ENCODE assay signal across 1 cellular context in the genomic region with DNA sequence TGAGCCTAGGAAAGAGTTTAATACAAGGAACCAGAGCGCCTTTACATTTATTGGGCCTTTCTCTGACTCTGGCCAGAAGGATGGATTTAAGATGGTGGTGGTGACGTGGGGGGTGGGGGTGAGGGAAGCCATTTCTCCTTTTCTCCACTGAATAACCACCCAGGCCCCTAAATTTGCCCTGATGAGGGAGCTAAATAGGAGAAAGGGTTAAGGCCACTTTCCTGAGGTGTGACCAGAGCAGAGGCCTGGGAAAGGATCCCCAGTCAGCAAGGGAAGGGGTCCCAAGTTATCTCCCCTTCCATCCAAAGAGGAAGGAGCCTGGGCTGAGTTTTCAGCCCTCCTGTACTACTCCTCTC.
TF ChIP-seq lines count a peak whose summit lies in the region.

No MANE protein-coding gene starts in this region.

TF ChIP-seq in K562, 482 proteins besides CTCF, POLR2A, EP300 and RAD21 (continues in another document):
- TF ChIP-seq, protein P1, sequence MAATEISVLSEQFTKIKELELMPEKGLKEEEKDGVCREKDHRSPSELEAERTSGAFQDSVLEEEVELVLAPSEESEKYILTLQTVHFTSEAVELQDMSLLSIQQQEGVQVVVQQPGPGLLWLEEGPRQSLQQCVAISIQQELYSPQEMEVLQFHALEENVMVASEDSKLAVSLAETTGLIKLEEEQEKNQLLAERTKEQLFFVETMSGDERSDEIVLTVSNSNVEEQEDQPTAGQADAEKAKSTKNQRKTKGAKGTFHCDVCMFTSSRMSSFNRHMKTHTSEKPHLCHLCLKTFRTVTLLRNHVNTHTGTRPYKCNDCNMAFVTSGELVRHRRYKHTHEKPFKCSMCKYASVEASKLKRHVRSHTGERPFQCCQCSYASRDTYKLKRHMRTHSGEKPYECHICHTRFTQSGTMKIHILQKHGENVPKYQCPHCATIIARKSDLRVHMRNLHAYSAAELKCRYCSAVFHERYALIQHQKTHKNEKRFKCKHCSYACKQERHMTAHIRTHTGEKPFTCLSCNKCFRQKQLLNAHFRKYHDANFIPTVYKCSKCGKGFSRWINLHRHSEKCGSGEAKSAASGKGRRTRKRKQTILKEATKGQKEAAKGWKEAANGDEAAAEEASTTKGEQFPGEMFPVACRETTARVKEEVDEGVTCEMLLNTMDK (IDR thresholded peaks at IDR 0.05; ENCODE audit: borderline replicate concordance, insufficient read depth, low read depth, low read length, poor library complexity, severe bottlenecking), result no peak
- TF ChIP-seq SP1 (CRISPR knock-in tag; IDR thresholded peaks at IDR 0.05) (no peak), PHF20 (IDR thresholded peaks at IDR 0.05; ENCODE audit: partially characterized antibody) (no peak), TEAD1 (CRISPR knock-in tag; IDR thresholded peaks at IDR 0.05) (0 out of 4 replicates have a peak, but pooled peaks of 1 of the 2 experiments have one; percentile 23), XRCC4 (IDR thresholded peaks at IDR 0.05; ENCODE audit: extremely low read depth, insufficient read depth, insufficient read length) (no peak), NFRKB (IDR thresholded peaks at IDR 0.05; ENCODE audit: low read depth) (0 out of 2 replicates have a peak, but pooled peaks have one; percentile 18), MCM7 (IDR thresholded peaks at IDR 0.05) (no peak), TRIM24 (IDR thresholded peaks at IDR 0.05) (no peak), CHD1 (IDR thresholded peaks at IDR 0.05; ENCODE audit: low read length) (peak; percentile 54), DDX20 (tag; IDR thresholded peaks at IDR 0.05; ENCODE audit: low read depth) (no peak), MTA1 (IDR thresholded peaks at IDR 0.05; ENCODE audit: borderline replicate concordance) (no peak), ZEB2 (IDR thresholded peaks at IDR 0.05) (no peak), ZFX (CRISPR knock-in tag; IDR thresholded peaks at IDR 0.05) (0 out of 2 replicates have a peak, but pooled peaks have one; percentile 10), NFATC3 (IDR thresholded peaks at IDR 0.05) (no peak), TAF7 (tag; IDR thresholded peaks at IDR 0.05) (no peak), CBFA2T2 (conservative IDR thresholded peaks at IDR 0.05) (no peak), TEAD4 (IDR thresholded peaks at IDR 0.05; ENCODE audit: low read length) (no peak), TEAD4 (CRISPR knock-in tag; IDR thresholded peaks at IDR 0.05; ENCODE audit: borderline replicate concordance) (no peak), TFAM (CRISPR knock-in tag; conservative IDR thresholded peaks at IDR 0.05) (no peak), ZNF445 (CRISPR knock-in tag; IDR thresholded peaks at IDR 0.05; ENCODE audit: low read depth) (0 out of 2 replicates have a peak, but pooled peaks have one; percentile 13), ZNF197 (CRISPR knock-in tag; IDR thresholded peaks at IDR 0.05; ENCODE audit: low read depth) (0 out of 2 replicates have a peak, but pooled peaks have one; percentile 64), CSDE1 (IDR thresholded peaks at IDR 0.05) (no peak), RBM39 (optimal IDR thresholded peaks at IDR 0.05; ENCODE audit: low read depth, low read length) (no peak), NBN (IDR thresholded peaks at IDR 0.05; ENCODE audit: low read depth) (no peak), SMARCE1 (IDR thresholded peaks at IDR 0.05) (no peak), HSF4 (CRISPR knock-in tag; IDR thresholded peaks at IDR 0.05; ENCODE audit: borderline replicate concordance) (no peak), HNRNPLL (IDR thresholded peaks at IDR 0.05; ENCODE audit: low read depth, low read length, poor library complexity, severe bottlenecking) (no peak), RHOXF2B (CRISPR knock-in tag; conservative IDR thresholded peaks at IDR 0.05) (no peak), ZNF436 (CRISPR knock-in tag; IDR thresholded peaks at IDR 0.05) (no peak), ZBED1 (IDR thresholded peaks at IDR 0.05) (no peak), ZNF253 (CRISPR knock-in tag; conservative IDR thresholded peaks at IDR 0.05) (no peak)
- TF ChIP-seq, protein P2, sequence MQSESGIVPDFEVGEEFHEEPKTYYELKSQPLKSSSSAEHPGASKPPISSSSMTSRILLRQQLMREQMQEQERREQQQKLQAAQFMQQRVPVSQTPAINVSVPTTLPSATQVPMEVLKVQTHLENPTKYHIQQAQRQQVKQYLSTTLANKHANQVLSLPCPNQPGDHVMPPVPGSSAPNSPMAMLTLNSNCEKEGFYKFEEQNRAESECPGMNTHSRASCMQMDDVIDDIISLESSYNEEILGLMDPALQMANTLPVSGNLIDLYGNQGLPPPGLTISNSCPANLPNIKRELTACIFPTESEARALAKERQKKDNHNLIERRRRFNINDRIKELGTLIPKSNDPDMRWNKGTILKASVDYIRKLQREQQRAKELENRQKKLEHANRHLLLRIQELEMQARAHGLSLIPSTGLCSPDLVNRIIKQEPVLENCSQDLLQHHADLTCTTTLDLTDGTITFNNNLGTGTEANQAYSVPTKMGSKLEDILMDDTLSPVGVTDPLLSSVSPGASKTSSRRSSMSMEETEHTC (IDR thresholded peaks at IDR 0.05), result no peak
- TF ChIP-seq, protein P3, sequence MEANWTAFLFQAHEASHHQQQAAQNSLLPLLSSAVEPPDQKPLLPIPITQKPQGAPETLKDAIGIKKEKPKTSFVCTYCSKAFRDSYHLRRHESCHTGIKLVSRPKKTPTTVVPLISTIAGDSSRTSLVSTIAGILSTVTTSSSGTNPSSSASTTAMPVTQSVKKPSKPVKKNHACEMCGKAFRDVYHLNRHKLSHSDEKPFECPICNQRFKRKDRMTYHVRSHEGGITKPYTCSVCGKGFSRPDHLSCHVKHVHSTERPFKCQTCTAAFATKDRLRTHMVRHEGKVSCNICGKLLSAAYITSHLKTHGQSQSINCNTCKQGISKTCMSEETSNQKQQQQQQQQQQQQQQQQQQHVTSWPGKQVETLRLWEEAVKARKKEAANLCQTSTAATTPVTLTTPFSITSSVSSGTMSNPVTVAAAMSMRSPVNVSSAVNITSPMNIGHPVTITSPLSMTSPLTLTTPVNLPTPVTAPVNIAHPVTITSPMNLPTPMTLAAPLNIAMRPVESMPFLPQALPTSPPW (CRISPR knock-in tag; IDR thresholded peaks at IDR 0.05), result no peak
- TF ChIP-seq, protein P4, sequence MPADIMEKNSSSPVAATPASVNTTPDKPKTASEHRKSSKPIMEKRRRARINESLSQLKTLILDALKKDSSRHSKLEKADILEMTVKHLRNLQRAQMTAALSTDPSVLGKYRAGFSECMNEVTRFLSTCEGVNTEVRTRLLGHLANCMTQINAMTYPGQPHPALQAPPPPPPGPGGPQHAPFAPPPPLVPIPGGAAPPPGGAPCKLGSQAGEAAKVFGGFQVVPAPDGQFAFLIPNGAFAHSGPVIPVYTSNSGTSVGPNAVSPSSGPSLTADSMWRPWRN (IDR thresholded peaks at IDR 0.05; ENCODE audit: low read depth), result no peak
- TF ChIP-seq, protein P5, sequence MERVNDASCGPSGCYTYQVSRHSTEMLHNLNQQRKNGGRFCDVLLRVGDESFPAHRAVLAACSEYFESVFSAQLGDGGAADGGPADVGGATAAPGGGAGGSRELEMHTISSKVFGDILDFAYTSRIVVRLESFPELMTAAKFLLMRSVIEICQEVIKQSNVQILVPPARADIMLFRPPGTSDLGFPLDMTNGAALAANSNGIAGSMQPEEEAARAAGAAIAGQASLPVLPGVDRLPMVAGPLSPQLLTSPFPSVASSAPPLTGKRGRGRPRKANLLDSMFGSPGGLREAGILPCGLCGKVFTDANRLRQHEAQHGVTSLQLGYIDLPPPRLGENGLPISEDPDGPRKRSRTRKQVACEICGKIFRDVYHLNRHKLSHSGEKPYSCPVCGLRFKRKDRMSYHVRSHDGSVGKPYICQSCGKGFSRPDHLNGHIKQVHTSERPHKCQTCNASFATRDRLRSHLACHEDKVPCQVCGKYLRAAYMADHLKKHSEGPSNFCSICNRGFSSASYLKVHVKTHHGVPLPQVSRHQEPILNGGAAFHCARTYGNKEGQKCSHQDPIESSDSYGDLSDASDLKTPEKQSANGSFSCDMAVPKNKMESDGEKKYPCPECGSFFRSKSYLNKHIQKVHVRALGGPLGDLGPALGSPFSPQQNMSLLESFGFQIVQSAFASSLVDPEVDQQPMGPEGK (CRISPR knock-in tag; IDR thresholded peaks at IDR 0.05; ENCODE audit: borderline replicate concordance), result no peak
- TF ChIP-seq, protein P6, sequence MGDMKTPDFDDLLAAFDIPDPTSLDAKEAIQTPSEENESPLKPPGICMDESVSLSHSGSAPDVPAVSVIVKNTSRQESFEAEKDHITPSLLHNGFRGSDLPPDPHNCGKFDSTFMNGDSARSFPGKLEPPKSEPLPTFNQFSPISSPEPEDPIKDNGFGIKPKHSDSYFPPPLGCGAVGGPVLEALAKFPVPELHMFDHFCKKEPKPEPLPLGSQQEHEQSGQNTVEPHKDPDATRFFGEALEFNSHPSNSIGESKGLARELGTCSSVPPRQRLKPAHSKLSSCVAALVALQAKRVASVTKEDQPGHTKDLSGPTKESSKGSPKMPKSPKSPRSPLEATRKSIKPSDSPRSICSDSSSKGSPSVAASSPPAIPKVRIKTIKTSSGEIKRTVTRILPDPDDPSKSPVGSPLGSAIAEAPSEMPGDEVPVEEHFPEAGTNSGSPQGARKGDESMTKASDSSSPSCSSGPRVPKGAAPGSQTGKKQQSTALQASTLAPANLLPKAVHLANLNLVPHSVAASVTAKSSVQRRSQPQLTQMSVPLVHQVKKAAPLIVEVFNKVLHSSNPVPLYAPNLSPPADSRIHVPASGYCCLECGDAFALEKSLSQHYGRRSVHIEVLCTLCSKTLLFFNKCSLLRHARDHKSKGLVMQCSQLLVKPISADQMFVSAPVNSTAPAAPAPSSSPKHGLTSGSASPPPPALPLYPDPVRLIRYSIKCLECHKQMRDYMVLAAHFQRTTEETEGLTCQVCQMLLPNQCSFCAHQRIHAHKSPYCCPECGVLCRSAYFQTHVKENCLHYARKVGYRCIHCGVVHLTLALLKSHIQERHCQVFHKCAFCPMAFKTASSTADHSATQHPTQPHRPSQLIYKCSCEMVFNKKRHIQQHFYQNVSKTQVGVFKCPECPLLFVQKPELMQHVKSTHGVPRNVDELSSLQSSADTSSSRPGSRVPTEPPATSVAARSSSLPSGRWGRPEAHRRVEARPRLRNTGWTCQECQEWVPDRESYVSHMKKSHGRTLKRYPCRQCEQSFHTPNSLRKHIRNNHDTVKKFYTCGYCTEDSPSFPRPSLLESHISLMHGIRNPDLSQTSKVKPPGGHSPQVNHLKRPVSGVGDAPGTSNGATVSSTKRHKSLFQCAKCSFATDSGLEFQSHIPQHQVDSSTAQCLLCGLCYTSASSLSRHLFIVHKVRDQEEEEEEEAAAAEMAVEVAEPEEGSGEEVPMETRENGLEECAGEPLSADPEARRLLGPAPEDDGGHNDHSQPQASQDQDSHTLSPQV (IDR thresholded peaks at IDR 0.05), result peak; percentile 39
- TF ChIP-seq, protein P7, sequence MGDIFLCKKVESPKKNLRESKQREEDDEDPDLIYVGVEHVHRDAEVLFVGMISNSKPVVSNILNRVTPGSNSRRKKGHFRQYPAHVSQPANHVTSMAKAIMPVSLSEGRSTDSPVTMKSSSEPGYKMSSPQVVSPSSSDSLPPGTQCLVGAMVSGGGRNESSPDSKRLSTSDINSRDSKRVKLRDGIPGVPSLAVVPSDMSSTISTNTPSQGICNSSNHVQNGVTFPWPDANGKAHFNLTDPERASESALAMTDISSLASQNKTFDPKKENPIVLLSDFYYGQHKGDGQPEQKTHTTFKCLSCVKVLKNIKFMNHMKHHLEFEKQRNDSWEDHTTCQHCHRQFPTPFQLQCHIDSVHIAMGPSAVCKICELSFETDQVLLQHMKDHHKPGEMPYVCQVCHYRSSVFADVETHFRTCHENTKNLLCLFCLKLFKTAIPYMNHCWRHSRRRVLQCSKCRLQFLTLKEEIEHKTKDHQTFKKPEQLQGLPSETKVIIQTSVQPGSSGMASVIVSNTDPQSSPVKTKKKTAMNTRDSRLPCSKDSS (IDR thresholded peaks at IDR 0.05; ENCODE audit: low read depth, partially characterized antibody), result no peak
- TF ChIP-seq, protein P8, sequence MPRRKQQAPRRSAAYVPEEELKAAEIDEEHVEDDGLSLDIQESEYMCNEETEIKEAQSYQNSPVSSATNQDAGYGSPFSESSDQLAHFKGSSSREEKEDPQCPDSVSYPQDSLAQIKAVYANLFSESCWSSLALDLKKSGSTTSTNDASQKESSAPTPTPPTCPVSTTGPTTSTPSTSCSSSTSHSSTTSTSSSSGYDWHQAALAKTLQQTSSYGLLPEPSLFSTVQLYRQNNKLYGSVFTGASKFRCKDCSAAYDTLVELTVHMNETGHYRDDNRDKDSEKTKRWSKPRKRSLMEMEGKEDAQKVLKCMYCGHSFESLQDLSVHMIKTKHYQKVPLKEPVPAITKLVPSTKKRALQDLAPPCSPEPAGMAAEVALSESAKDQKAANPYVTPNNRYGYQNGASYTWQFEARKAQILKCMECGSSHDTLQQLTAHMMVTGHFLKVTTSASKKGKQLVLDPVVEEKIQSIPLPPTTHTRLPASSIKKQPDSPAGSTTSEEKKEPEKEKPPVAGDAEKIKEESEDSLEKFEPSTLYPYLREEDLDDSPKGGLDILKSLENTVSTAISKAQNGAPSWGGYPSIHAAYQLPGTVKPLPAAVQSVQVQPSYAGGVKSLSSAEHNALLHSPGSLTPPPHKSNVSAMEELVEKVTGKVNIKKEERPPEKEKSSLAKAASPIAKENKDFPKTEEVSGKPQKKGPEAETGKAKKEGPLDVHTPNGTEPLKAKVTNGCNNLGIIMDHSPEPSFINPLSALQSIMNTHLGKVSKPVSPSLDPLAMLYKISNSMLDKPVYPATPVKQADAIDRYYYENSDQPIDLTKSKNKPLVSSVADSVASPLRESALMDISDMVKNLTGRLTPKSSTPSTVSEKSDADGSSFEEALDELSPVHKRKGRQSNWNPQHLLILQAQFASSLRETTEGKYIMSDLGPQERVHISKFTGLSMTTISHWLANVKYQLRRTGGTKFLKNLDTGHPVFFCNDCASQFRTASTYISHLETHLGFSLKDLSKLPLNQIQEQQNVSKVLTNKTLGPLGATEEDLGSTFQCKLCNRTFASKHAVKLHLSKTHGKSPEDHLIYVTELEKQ (CRISPR knock-in tag; IDR thresholded peaks at IDR 0.05), result no peak
- TF ChIP-seq, protein P9, sequence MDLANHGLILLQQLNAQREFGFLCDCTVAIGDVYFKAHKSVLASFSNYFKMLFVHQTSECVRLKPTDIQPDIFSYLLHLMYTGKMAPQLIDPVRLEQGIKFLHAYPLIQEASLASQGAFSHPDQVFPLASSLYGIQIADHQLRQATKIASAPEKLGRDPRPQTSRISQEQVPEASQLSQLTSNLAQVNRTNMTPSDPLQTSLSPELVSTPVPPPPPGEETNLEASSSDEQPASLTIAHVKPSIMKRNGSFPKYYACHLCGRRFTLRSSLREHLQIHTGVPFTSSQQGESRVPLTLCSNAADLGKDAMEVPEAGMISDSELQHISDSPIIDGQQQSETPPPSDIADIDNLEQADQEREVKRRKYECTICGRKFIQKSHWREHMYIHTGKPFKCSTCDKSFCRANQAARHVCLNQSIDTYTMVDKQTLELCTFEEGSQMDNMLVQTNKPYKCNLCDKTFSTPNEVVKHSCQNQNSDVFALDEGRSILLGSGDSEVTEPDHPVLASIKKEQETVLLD (IDR thresholded peaks at IDR 0.05), result no peak
- TF ChIP-seq, protein P10, sequence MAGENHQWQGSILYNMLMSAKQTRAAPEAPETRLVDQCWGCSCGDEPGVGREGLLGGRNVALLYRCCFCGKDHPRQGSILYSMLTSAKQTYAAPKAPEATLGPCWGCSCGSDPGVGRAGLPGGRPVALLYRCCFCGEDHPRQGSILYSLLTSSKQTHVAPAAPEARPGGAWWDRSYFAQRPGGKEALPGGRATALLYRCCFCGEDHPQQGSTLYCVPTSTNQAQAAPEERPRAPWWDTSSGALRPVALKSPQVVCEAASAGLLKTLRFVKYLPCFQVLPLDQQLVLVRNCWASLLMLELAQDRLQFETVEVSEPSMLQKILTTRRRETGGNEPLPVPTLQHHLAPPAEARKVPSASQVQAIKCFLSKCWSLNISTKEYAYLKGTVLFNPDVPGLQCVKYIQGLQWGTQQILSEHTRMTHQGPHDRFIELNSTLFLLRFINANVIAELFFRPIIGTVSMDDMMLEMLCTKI (IDR thresholded peaks at IDR 0.05; ENCODE audit: partially characterized antibody), result no peak
- TF ChIP-seq, protein P11, sequence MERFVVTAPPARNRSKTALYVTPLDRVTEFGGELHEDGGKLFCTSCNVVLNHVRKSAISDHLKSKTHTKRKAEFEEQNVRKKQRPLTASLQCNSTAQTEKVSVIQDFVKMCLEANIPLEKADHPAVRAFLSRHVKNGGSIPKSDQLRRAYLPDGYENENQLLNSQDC (CRISPR knock-in tag; IDR thresholded peaks at IDR 0.05), result no peak
